Comparison of ENCODE assay signal across 23 cellular contexts in genomic region chr10:47040681-47041080, GRCh38.
"Had no signal": no experiment of that assay in that cellular context is flagged by ENCODE, and none has a peak within 500 bp of the region (broad histone marks: within the 10 kb centered on the region; RNA-seq: fewer than 3 reads in every experiment).

No MANE protein-coding gene starts in this region.

- H3K4me3 Mint-ChIP-seq: IgD-negative memory B cell had no signal

- H3K27ac ChIP-seq: HL-60, KMS-11 had no signal

- H3K27ac Mint-ChIP-seq: IgD-negative memory B cell had no signal

- H3K36me3 Mint-ChIP-seq: IgD-negative memory B cell had no signal

- H3K9me3 Mint-ChIP-seq: IgD-negative memory B cell had no signal

- DNase-seq: Kasumi-1, MM.1S, NCI-H1092 treated with DMSO at 0.1 percent for 48 hours, NCI-H1436, NCI-H187, NCI-H2029, NCI-H2081 treated with DMSO at 0.1 percent for 48 hours, NCI-H2171, NCI-H226, NCI-H446, NCI-H510A, NCI-H524 treated with DMSO at 0.1 percent for 48 hours, NCI-H69, NCI-H774, PC-3, RPMI8226, SHP77, SK-N-SH had no signal

- ATAC-seq: K562, Panc1, PC-3 had no signal

- H3K27me3 Mint-ChIP-seq: IgD-negative memory B cell had no signal

- H3K4me3 ChIP-seq: K562 had no signal

- H3K9me3 ChIP-seq: SK-N-SH had no signal
